In the genomic region with DNA sequence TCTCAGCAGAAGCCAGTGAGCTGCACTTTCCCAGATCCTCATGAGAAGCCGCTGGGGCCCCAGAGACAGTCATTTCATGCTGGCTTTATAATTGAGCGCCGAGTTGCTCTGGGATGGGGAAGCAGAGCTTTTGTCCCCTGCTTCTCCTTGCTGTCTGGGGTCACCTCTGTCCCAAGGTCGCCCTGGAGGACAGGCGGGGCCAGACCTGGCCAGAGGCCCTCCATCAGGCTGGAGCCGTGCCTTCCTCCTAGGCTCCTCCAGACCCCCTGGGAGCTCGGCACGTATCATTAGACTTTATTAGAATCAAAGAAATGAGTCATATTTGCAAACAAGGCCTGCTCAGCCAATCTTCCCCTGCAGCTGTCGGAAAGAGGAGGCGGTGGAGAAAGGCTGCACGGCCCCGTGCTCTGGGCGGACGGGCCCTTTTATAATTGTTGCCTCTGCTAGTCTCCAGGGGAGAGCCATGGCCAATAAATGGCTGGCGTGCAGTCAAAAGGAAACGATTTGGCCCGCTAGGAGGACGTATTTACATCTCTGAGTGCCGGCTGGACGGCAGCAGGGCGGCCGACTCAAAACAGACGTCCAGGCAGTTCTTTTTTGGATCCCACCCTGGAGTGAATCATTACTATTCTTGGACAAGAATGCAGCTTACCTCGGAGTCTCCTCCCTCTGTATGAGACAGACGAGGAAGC, we compare ENCODE assay signal across 8 cellular contexts. TPM values are rescaled to one million over a fixed set of nuclear protein-coding genes. Genes with fewer than 3 reads are reported as not detected.
A peak's percentile ranks its signal among the peaks of the same experiment; 100 is the strongest.
DNase-seq lines count a peak whose midpoint lies in the region; ATAC-seq, FAIRE-seq and TF ChIP-seq lines count a peak whose summit lies in the region.

No MANE protein-coding gene starts in this region.

- TF ChIP-seq POLR2A in Peyer's patch (IDR thresholded peaks at IDR 0.05), result no peak
- TF ChIP-seq POLR2A in GM12892 (IDR thresholded peaks at IDR 0.05; ENCODE audit: low read depth, low read length), result no peak

- H3K27me3 ChIP-seq in Peyer's patch, result no peaks in the 10 kb centered on the region

- ATAC-seq in omental fat pad (ENCODE audit: low FRiP score) (peak; percentile 76), GM18858 (IDR thresholded peaks at IDR 0.05; ENCODE audit: unreplicated experiment) (no peak), GM18520 (IDR thresholded peaks at IDR 0.05; ENCODE audit: unreplicated experiment) (no peak)

- peaks cover 0 to 28% (median 2%) of the 10 kb centered on the region in 4 donors for H3K4me1 ChIP-seq in Peyer's patch

- H3K27ac ChIP-seq in Peyer's patch, result peak overlapping the region; percentile 62 to 86 (median 77)

- no peak overlapping the region for H3K4me3 ChIP-seq in Peyer's patch
- no peak overlapping the region for H3K4me3 ChIP-seq in fibroblast of villous mesenchyme (ENCODE audit: low read depth, low read length)

- no peak for FAIRE-seq in GM12892 (lab: Jason Lieb, UNC)

- TF ChIP-seq CTCF in Peyer's patch (IDR thresholded peaks at IDR 0.05) (peak in 3 of 6 experiments; percentile 30 to 41 (median 37)), fibroblast of villous mesenchyme (IDR thresholded peaks at IDR 0.05; ENCODE audit: insufficient read depth, low read depth, low read length) (no peak), omental fat pad (IDR thresholded peaks at IDR 0.05) (no peak)

- DNase-seq in EH (ENCODE audit: low read depth) (peak; percentile 99), Peyer's patch (peak; percentile 29 to 89 (median 86)), fibroblast of villous mesenchyme (ENCODE audit: low read depth) (peak; percentile 94), omental fat pad (ENCODE audit: low spot score) (peak; percentile 44), GM12892 (ENCODE audit: insufficient read length) (no peak)
- no peak for DNase-seq in activated CD4-positive, alpha-beta T cell treated with anti-CD3 and anti-CD28 coated beads, Interleukin-2, amount 50 U/mL, for 48 hours

- H3K9me3 ChIP-seq in Peyer's patch, result no peaks in the 10 kb centered on the region

- H3K36me3 ChIP-seq in Peyer's patch, result peaks cover 0 to 51% (median 0%) of the 10 kb centered on the region in 3 donors

RNA-seq across cellular contexts. Expression of a gene that starts 50.4 kb away (rescaled TPM):
- 100 to 1,000 TPM in 3 of 4 donors, 10 to 100 TPM in 1; 61.1 to 190 (median 150) TPM for total RNA-seq in Peyer's patch
- total RNA-seq in fibroblast of villous mesenchyme, result 33.2 and 36.1 TPM in 2 replicates
- total RNA-seq in omental fat pad, result 10 to 100 TPM; 35.7 to 75.2 (median 56.4) TPM
- 15.9 TPM for polyA plus RNA-seq in GM12892 (2012; ENCODE audit: missing spikeins)

Comparison
In these comparisons a context has a peak if more than half of its experiments do, and no peak if none do; other contexts are left out.
1. DNase-seq: peak in EH (single experiment), Peyer's patch (3 of 3), fibroblast of villous mesenchyme (single experiment) and omental fat pad (single experiment); none in activated CD4-positive, alpha-beta T cell treated with anti-CD3 and anti-CD28 coated beads, Interleukin-2, amount 50 U/mL, for 48 hours (0 of 2) and GM12892 (single experiment).